1 cellular context compared by ENCODE assay signal in the genomic region with DNA sequence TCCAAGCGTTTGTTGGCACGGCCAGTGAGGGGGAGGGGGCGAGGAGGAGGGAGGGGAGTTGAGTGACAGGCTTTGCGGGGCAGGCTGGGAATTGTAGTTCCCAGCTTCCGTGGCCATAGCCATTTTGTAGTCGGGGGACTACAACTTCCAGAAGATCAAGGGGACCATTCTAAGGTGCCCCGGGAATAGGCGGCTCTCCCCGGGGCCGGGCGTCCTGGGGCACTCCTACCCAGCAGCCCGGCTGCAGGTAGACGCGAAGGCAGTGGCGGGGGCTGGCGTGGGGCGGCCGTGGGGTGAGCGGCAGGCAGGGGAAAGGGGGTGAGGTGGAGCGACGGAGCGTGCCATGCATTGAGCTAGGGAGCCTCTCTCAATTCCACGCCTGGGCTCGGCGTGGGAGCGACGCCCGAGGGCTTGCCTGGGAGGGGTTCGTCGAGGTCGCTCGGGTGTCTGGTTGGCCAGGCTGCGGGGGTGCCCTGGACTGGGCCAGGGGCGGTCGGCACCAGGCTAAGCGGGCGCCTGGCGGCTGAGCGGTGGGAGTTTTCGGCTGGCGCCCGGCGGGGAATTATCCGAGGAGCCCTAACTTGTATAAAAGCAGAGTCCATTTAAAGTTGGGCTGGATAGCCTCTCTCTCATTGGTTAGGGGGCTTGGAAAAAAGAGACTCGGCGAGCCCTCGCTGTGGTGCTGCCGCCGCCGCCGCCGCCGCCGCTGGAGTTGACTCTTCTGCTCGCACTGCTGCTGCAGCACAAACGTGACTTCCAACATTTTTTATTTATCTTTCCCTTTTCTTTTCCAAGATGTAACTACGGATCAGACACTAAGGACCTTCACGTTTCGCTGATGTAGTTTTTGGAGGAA.
TF ChIP-seq lines count a peak whose summit lies in the region.

A gene (plus strand): TSS at position 709 of the 856 bp plus-strand sequence. CDS start 471 bp downstream, outside the sequence.

TF ChIP-seq in K562, 482 proteins besides CTCF, POLR2A, EP300 and RAD21 (continued from another document):
- TF ChIP-seq, protein P1, sequence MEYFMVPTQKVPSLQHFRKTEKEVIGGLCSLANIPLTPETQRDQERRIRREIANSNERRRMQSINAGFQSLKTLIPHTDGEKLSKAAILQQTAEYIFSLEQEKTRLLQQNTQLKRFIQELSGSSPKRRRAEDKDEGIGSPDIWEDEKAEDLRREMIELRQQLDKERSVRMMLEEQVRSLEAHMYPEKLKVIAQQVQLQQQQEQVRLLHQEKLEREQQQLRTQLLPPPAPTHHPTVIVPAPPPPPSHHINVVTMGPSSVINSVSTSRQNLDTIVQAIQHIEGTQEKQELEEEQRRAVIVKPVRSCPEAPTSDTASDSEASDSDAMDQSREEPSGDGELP (CRISPR knock-in tag; IDR thresholded peaks at IDR 0.05; ENCODE audit: borderline replicate concordance): peak; percentile 62; the same call in 1 of the 2 replicates
- TF ChIP-seq SMARCB1 (IDR thresholded peaks at IDR 0.05; ENCODE audit: insufficient read length, low read depth) (no peak), EWSR1 (IDR thresholded peaks at IDR 0.05; ENCODE audit: borderline replicate concordance, low read depth, partially characterized antibody) (no peak), POLR2H (tag; IDR thresholded peaks at IDR 0.05; ENCODE audit: low read depth) (peak; percentile 72), PRPF4 (IDR thresholded peaks at IDR 0.05; ENCODE audit: insufficient read depth, low read depth, low read length, poor library complexity, severe bottlenecking) (peak; percentile 52)
- TF ChIP-seq, protein P2, sequence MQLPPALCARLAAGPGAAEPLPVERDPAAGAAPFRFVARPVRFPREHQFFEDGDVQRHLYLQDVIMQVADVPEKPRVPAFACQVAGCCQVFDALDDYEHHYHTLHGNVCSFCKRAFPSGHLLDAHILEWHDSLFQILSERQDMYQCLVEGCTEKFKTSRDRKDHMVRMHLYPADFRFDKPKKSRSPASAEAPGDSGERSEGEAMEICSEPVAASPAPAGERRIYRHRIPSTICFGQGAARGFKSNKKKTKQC (CRISPR knock-in tag; IDR thresholded peaks at IDR 0.05): no peak
- TF ChIP-seq, protein P3, sequence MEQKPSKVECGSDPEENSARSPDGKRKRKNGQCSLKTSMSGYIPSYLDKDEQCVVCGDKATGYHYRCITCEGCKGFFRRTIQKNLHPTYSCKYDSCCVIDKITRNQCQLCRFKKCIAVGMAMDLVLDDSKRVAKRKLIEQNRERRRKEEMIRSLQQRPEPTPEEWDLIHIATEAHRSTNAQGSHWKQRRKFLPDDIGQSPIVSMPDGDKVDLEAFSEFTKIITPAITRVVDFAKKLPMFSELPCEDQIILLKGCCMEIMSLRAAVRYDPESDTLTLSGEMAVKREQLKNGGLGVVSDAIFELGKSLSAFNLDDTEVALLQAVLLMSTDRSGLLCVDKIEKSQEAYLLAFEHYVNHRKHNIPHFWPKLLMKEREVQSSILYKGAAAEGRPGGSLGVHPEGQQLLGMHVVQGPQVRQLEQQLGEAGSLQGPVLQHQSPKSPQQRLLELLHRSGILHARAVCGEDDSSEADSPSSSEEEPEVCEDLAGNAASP (IDR thresholded peaks at IDR 0.05): no peak
